ENCODE assay signal across 28 cellular contexts in the genomic region with DNA sequence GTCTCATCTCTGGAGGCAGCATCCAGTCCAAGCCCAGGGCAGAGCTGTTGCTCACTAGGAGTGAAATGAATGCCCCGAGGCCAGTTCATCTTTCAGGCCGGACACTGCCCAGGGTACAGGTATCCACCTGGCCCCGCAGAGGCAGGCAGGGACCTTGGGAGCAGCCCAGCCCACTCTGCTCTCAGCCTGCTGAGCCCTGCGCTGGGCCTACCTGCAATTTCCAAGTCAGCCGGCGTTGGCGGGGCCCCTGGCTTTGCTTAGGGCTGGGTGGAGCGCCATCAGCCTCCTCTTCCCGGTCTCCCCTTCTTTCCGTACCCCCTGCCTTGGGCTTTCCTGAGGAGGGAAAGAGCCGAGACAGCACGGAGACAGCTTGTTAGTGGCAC.
"Had no signal": no experiment of that assay in that cellular context is flagged by ENCODE, and none has a peak within 500 bp of the region (broad histone marks: within the 10 kb centered on the region; RNA-seq: fewer than 3 reads in every experiment).

No MANE protein-coding gene starts in this region.

- ATAC-seq: activated CD8-positive, alpha-beta T cell treated with anti-CD3 and anti-CD28 coated beads for 36 hours; activated T-cell treated with anti-CD3 and anti-CD28 coated beads, Interleukin-2, amount 50 U/mL, for 72 hours; activated T-helper 17 cell treated with anti-CD3 and anti-CD28 coated beads, Interleukin-2, amount 50 U/mL, for 72 hours; PC-3 had no signal

- H3K4me1 Mint-ChIP-seq: activated CD4-positive, alpha-beta T cell treated with anti-CD3 and anti-CD28 coated beads, Interleukin-2, amount 10 ng/mL, durations not matched to agents 24 days and 14 days; activated naive CD8-positive, alpha-beta T cell treated with anti-CD3 and anti-CD28 coated beads for 36 hours; activated T-helper 17 cell treated with anti-CD3 and anti-CD28 coated beads, Interleukin-2, amount 50 U/mL, for 72 hours had no signal

- H3K27me3 ChIP-seq: brain microvascular endothelial cell, Peyer's patch had no signal

- H3K4me1 ChIP-seq: Peyer's patch had no signal

- H3K27ac Mint-ChIP-seq: activated CD4-positive, alpha-beta T cell treated with anti-CD3 and anti-CD28 coated beads, Interleukin-2, amount 10 ng/mL, durations not matched to agents 24 days and 14 days; activated CD8-positive, alpha-beta T cell treated with anti-CD3 and anti-CD28 coated beads for 36 hours; activated naive CD8-positive, alpha-beta T cell treated with anti-CD3 and anti-CD28 coated beads for 36 hours; activated T-cell treated with anti-CD3 and anti-CD28 coated beads, Interleukin-2, amount 50 U/mL, for 72 hours; activated T-helper 17 cell treated with anti-CD3 and anti-CD28 coated beads, Interleukin-2, amount 50 U/mL, for 72 hours had no signal

- H3K4me3 Mint-ChIP-seq: activated CD4-positive, alpha-beta T cell treated with anti-CD3 and anti-CD28 coated beads, Interleukin-2, amount 10 ng/mL, durations not matched to agents 24 days and 14 days; activated CD8-positive, alpha-beta T cell treated with anti-CD3 and anti-CD28 coated beads for 36 hours; activated naive CD8-positive, alpha-beta T cell treated with anti-CD3 and anti-CD28 coated beads for 36 hours; activated T-cell treated with anti-CD3 and anti-CD28 coated beads, Interleukin-2, amount 50 U/mL, for 72 hours; activated T-helper 17 cell treated with anti-CD3 and anti-CD28 coated beads, Interleukin-2, amount 50 U/mL, for 72 hours had no signal

- H3K36me3 Mint-ChIP-seq: activated naive CD8-positive, alpha-beta T cell treated with anti-CD3 and anti-CD28 coated beads for 36 hours had no signal

- H3K4me3 ChIP-seq: Peyer's patch had no signal

- DNase-seq: activated CD4-positive, alpha-beta T cell treated with anti-CD3 and anti-CD28 coated beads, Interleukin-2, amount 10 ng/mL, durations not matched to agents 24 days and 14 days; activated CD4-positive, alpha-beta T cell treated with anti-CD3 and anti-CD28 coated beads, Interleukin-2, amount 50 U/mL, for 4 hours; activated CD8-positive, alpha-beta T cell treated with anti-CD3 and anti-CD28 coated beads for 36 hours; activated effector memory CD4-positive, alpha-beta T cell treated with anti-CD3 and anti-CD28 coated beads, Interleukin-2, amount 50 U/mL, for 16 hours; activated naive CD4-positive, alpha-beta T cell; activated naive CD4-positive, alpha-beta T cell treated with anti-CD3 and anti-CD28 coated beads, Interleukin-2, amount 50 U/mL, for 16 hours; activated naive CD8-positive, alpha-beta T cell treated with anti-CD3 and anti-CD28 coated beads for 36 hours; activated T-cell treated with anti-CD3 and anti-CD28 coated beads, Interleukin-2, amount 50 U/mL, for 1 hour; activated T-cell treated with anti-CD3 and anti-CD28 coated beads, Interleukin-2, amount 50 U/mL, for 72 hours; amniotic stem cell; brain microvascular endothelial cell; NCI-H1092 treated with DMSO at 0.1 percent for 48 hours; NCI-H146; NCI-H187; NCI-H2029 treated with DMSO at 0.1 percent for 48 hours; NCI-H2171; NCI-H510A; NCI-H526; NCI-H748 treated with DMSO at 0.1 percent for 48 hours; NK-92 treated with Interleukin-12 subunit alpha and Interleukin-12 subunit beta, amount 100 ng/mL, for 24 hours; PC-3; Peyer's patch; RPMI8226; SW 1271; T-helper 1 cell; T-helper 2 cell; T-helper 9 cell had no signal

- H3K9me3 ChIP-seq: Peyer's patch had no signal

- H3K9me3 Mint-ChIP-seq: activated CD4-positive, alpha-beta T cell treated with anti-CD3 and anti-CD28 coated beads, Interleukin-2, amount 10 ng/mL, durations not matched to agents 24 days and 14 days; activated CD8-positive, alpha-beta T cell treated with anti-CD3 and anti-CD28 coated beads for 36 hours; activated naive CD8-positive, alpha-beta T cell treated with anti-CD3 and anti-CD28 coated beads for 36 hours; activated T-cell treated with anti-CD3 and anti-CD28 coated beads, Interleukin-2, amount 50 U/mL, for 72 hours; activated T-helper 17 cell treated with anti-CD3 and anti-CD28 coated beads, Interleukin-2, amount 50 U/mL, for 72 hours had no signal

- H3K36me3 ChIP-seq: Peyer's patch had no signal

- H3K27me3 Mint-ChIP-seq: activated CD4-positive, alpha-beta T cell treated with anti-CD3 and anti-CD28 coated beads, Interleukin-2, amount 10 ng/mL, durations not matched to agents 24 days and 14 days; activated CD8-positive, alpha-beta T cell treated with anti-CD3 and anti-CD28 coated beads for 36 hours; activated naive CD8-positive, alpha-beta T cell treated with anti-CD3 and anti-CD28 coated beads for 36 hours; activated T-helper 17 cell treated with anti-CD3 and anti-CD28 coated beads, Interleukin-2, amount 50 U/mL, for 72 hours had no signal

- H3K27ac ChIP-seq: brain microvascular endothelial cell, Peyer's patch had no signal
